In the genomic region with DNA sequence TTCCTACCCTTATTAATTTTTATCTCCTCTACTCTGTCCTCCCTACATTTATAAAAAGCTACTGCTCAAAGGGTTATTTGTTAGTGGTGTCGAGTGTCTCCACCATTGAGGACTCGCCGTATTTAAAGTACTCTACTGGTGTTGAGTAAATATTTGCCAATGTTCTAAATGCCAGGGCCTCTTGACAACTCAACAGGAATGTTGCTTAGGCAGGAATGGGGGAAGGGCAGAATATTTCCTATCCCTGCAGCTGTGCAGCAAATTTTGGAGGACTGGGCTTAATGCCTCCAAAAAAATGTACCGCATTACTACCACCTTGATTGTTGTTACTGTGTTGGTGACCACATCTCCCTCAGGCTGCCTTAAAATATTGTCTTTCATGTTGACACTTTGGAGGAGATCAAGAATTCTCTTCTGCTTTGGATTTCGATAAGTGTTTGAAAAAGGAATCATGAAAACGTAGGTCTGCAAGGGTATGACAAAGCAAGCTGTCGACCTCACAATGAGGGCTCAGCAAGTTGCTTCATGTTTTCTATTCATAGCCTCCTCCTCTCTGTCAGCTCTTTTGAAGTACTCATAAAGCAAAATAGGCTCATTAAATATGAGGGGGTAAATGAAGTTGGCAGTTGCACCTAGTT, we compare ENCODE assay signal across 10 cellular contexts.
DNase-seq lines count a peak whose midpoint lies in the region; ATAC-seq, FAIRE-seq and TF ChIP-seq lines count a peak whose summit lies in the region.
"Had no signal": no experiment of that assay in that cellular context is flagged by ENCODE, and none has a peak within 500 bp of the region (broad histone marks: within the 10 kb centered on the region; RNA-seq: fewer than 3 reads in every experiment).

No MANE protein-coding gene starts in this region.

- peak; percentile 33 for DNase-seq in HTR-8/SVneo (ENCODE audit: insufficient read length, low spot score)
- DNase-seq in NCI-H69 (lab: John Stamatoyannopoulos, UW) = peak; percentile 91
- DNase-seq in fibroblast of gingiva (ENCODE audit: low read depth) = peak; percentile 65
- DNase-seq in prostate gland (ENCODE audit: low spot score) = peak; percentile 83
- no peak for DNase-seq in CD4-positive, alpha-beta T cell
- no peak for DNase-seq in gastrocnemius medialis
- no peak for DNase-seq in AML-193 (lab: John Stamatoyannopoulos, UW)
- DNase-seq in spleen = no peak
- DNase-seq: activated naive CD8-positive, alpha-beta T cell treated with anti-CD3 and anti-CD28 coated beads for 36 hours had no signal

- peaks cover 5% of the 10 kb centered on the region for H3K27me3 Mint-ChIP-seq in CD4-positive, alpha-beta T cell
- H3K27me3 Mint-ChIP-seq: activated naive CD8-positive, alpha-beta T cell treated with anti-CD3 and anti-CD28 coated beads for 36 hours had no signal

- ATAC-seq in CD4-positive, alpha-beta T cell (ENCODE audit: poor library complexity) = no peak
- ATAC-seq in gastrocnemius medialis = no peak
- ATAC-seq: HCT116 had no signal

- H3K4me1 Mint-ChIP-seq in CD4-positive, alpha-beta T cell (ENCODE audit: low read depth) = no peaks in the 10 kb centered on the region
- H3K4me1 Mint-ChIP-seq: activated naive CD8-positive, alpha-beta T cell treated with anti-CD3 and anti-CD28 coated beads for 36 hours had no signal

- peaks cover 4% of the 10 kb centered on the region for H3K9me3 Mint-ChIP-seq in CD4-positive, alpha-beta T cell

- H3K36me3 Mint-ChIP-seq in CD4-positive, alpha-beta T cell (ENCODE audit: low read depth) = no peaks in the 10 kb centered on the region
- H3K36me3 Mint-ChIP-seq: activated naive CD8-positive, alpha-beta T cell treated with anti-CD3 and anti-CD28 coated beads for 36 hours had no signal

- H3K27ac ChIP-seq in prostate gland (peak overlapping the region; percentile 10 to 23), gastrocnemius medialis (no peak overlapping the region), spleen (no peak overlapping the region)
- no peak overlapping the region for H3K27ac ChIP-seq in CD4-positive, alpha-beta T cell (ENCODE audit: low read depth, low read length)

- H3K4me3 ChIP-seq in prostate gland (no peak overlapping the region), gastrocnemius medialis (no peak overlapping the region), spleen (no peak overlapping the region)

- H3K36me3 ChIP-seq in prostate gland = no peaks in the 10 kb centered on the region
- H3K36me3 ChIP-seq in gastrocnemius medialis = no peaks in the 10 kb centered on the region
- no peaks in the 10 kb centered on the region for H3K36me3 ChIP-seq in spleen

- POLR2A ChIA-PET in CD4-positive, alpha-beta T cell (lab: Charles Lee) = no interaction called here

- no peak for FAIRE-seq in HTR-8/SVneo (lab: Jason Lieb, UNC)

- H3K4me3 Mint-ChIP-seq in CD4-positive, alpha-beta T cell = no peak overlapping the region
- H3K4me3 Mint-ChIP-seq: activated naive CD8-positive, alpha-beta T cell treated with anti-CD3 and anti-CD28 coated beads for 36 hours had no signal

- H3K27me3 ChIP-seq in prostate gland (replicated peaks; ENCODE audit: insufficient read depth) (no peaks in the 10 kb centered on the region), gastrocnemius medialis (no peaks in the 10 kb centered on the region), spleen (replicated peaks in 1 of 7) (peaks cover 0 to 9% (median 0%) of the 10 kb centered on the region in 7 donors)
- no peaks in the 10 kb centered on the region for H3K27me3 ChIP-seq in CD4-positive, alpha-beta T cell (ENCODE audit: control insufficient read depth, insufficient read depth, low read length)

- CTCF ChIA-PET in CD4-positive, alpha-beta T cell (lab: Charles Lee) = no interaction called here

- no peak overlapping the region for H3K27ac Mint-ChIP-seq in CD4-positive, alpha-beta T cell
- H3K27ac Mint-ChIP-seq: activated naive CD8-positive, alpha-beta T cell treated with anti-CD3 and anti-CD28 coated beads for 36 hours had no signal

- intact Hi-C loops in prostate gland (cut with DNase I) (no loop called here), gastrocnemius medialis (cut with DNase I; ENCODE audit: low total_unique reads) (no loop called here), spleen (cut with DNase I; ENCODE audit: low total_unique reads) (no loop called here)
- intact Hi-C loops in CD4-positive, alpha-beta T cell (cut with DNase I, micrococcal nuclease) = no loop called here

- WGBS in prostate gland = 29% methylated on average over 7 of the region's 7 CpGs
- WGBS in spleen, 5 donors = 59 to 69% (median 67%) methylated on average over 7 of the region's 7 CpGs

- TF ChIP-seq POLR2A in prostate gland (IDR thresholded peaks at IDR 0.05) (no peak), gastrocnemius medialis (IDR thresholded peaks at IDR 0.05) (no peak), spleen (IDR thresholded peaks at IDR 0.05) (no peak)

- TF ChIP-seq CTCF in prostate gland (IDR thresholded peaks at IDR 0.05) (no peak), gastrocnemius medialis (IDR thresholded peaks at IDR 0.05 in 4 of 5, conservative IDR thresholded peaks at IDR 0.05 in 1 of 5) (no peak), spleen (IDR thresholded peaks at IDR 0.05 in 8 of 11, conservative IDR thresholded peaks at IDR 0.05 in 3 of 11) (no peak)
- TF ChIP-seq CTCF in CD4-positive, alpha-beta T cell (IDR thresholded peaks at IDR 0.05) = no peak

- no peaks in the 10 kb centered on the region for H3K4me1 ChIP-seq in prostate gland (replicated peaks)
- H3K4me1 ChIP-seq in gastrocnemius medialis = peaks cover 0 to 9% of the 10 kb centered on the region in 2 donors
- H3K4me1 ChIP-seq in spleen = no peaks in the 10 kb centered on the region

- H3K9me3 ChIP-seq in prostate gland = no peaks in the 10 kb centered on the region
- no peaks in the 10 kb centered on the region for H3K9me3 ChIP-seq in CD4-positive, alpha-beta T cell (ENCODE audit: control insufficient read depth, low read length)
- no peaks in the 10 kb centered on the region for H3K9me3 ChIP-seq in gastrocnemius medialis
- H3K9me3 ChIP-seq in spleen = no peaks in the 10 kb centered on the region

- in situ Hi-C loops in gastrocnemius medialis (cut with MboI; ENCODE audit: low sequenced_read_pairs in 4 of 4) = no loop called here

Comparison
In these comparisons a context has a peak if more than half of its experiments do, and no peak if none do; other contexts are left out.
1. DNase-seq: peak in HTR-8/SVneo (single experiment), NCI-H69 (single experiment), fibroblast of gingiva (single experiment) and prostate gland (single experiment); none in CD4-positive, alpha-beta T cell (0 of 10), gastrocnemius medialis (0 of 2), AML-193 (0 of 2) and spleen (single experiment).
2. H3K27ac ChIP-seq: peak in prostate gland (2 of 2); none in CD4-positive, alpha-beta T cell (single experiment), gastrocnemius medialis (0 of 4) and spleen (0 of 8).